8 cellular contexts compared by ENCODE assay signal in genomic region chr19:45477713-45478453, GRCh38. TPM values are rescaled to one million over a fixed set of nuclear protein-coding genes. Genes with fewer than 3 reads are reported as not detected.
DNase-seq lines count a peak whose midpoint lies in the region; ATAC-seq and TF ChIP-seq lines count a peak whose summit lies in the region.

No MANE protein-coding gene starts in this region.

- H3K36me3 ChIP-seq in ascending aorta, result no peaks in the 10 kb centered on the region
- peaks cover 0 to under 1% of the 10 kb centered on the region in 2 donors for H3K36me3 ChIP-seq in left lung
- H3K36me3 ChIP-seq in thoracic aorta, result no peaks in the 10 kb centered on the region

- DNase-seq in NCI-H1436 (lab: John Stamatoyannopoulos, UW) (peak; percentile 35), NCI-H1436 treated with DMSO at 0.1 percent for 48 hours (lab: John Stamatoyannopoulos, UW) (no peak), NB4 (ENCODE audit: low read depth) (peak; percentile 7), ascending aorta (ENCODE audit: low spot score in 2 of 2) (no peak), left lung (no peak), thoracic aorta (ENCODE audit: low spot score) (no peak), OCI-M1 (lab: John Stamatoyannopoulos, UW) (no peak)

- H3K27me3 ChIP-seq in ascending aorta, result no peaks in the 10 kb centered on the region
- H3K27me3 ChIP-seq in left lung, result peaks cover 0 to 40% of the 10 kb centered on the region in 2 donors
- H3K27me3 ChIP-seq in thoracic aorta (replicated peaks; ENCODE audit: insufficient read depth), result no peaks in the 10 kb centered on the region

- TF ChIP-seq POLR2A in NB4 (IDR thresholded peaks at IDR 0.05; ENCODE audit: extremely low read depth, insufficient read length), result no peak

- intact Hi-C loops in ascending aorta (cut with DNase I) (loop anchor here (1.0 kb wide), 2 partner anchors 35 to 50 kb away; no protein-coding TSS in a partner anchor), left lung (cut with DNase I) (loop anchor here in 1 of 2 donors (5.0 kb wide), 1 partner anchor 36 kb away; no protein-coding TSS in a partner anchor)

- peak overlapping the region; percentile 69 for H3K4me3 ChIP-seq in NB4 (ENCODE audit: low read depth, low read length)
- peak overlapping the region; percentile 47 to 53 for H3K4me3 ChIP-seq in ascending aorta
- H3K4me3 ChIP-seq in left lung, result peak overlapping the region in 1 of 2 donors; percentile 33
- H3K4me3 ChIP-seq in thoracic aorta, result peak overlapping the region; percentile 72

- peak overlapping the region; percentile 85 to 96 for H3K27ac ChIP-seq in ascending aorta
- H3K27ac ChIP-seq in left lung, result peak overlapping the region; percentile 94 to 96
- H3K27ac ChIP-seq in thoracic aorta, result peak overlapping the region; percentile 95 to 99

- ATAC-seq in left lung, result no peak
- ATAC-seq in thoracic aorta (ENCODE audit: insufficient number of reproducible peaks, low FRiP score, low read depth), result peak; percentile 17
- no peak for ATAC-seq in GM21723 (IDR thresholded peaks at IDR 0.05; ENCODE audit: unreplicated experiment)

- H3K9me3 ChIP-seq in ascending aorta (no peaks in the 10 kb centered on the region), left lung (no peaks in the 10 kb centered on the region), thoracic aorta (no peaks in the 10 kb centered on the region)

- no peak for TF ChIP-seq CTCF in NB4 (IDR thresholded peaks at IDR 0.05; ENCODE audit: low read depth, low read length)
- TF ChIP-seq CTCF in ascending aorta (IDR thresholded peaks at IDR 0.05), result no peak
- no peak for TF ChIP-seq CTCF in left lung (IDR thresholded peaks at IDR 0.05)
- TF ChIP-seq CTCF in thoracic aorta (IDR thresholded peaks at IDR 0.05), result no peak

- H3K4me1 ChIP-seq in ascending aorta (peaks cover 0 to 4% of the 10 kb centered on the region in 2 donors), left lung (peaks cover 0 to 19% of the 10 kb centered on the region in 2 donors), thoracic aorta (ENCODE audit: control insufficient read depth in 1 of 2, low read depth in 2 of 2) (peaks cover 0 to 9% of the 10 kb centered on the region in 2 donors)

RNA-seq across cellular contexts. Expression of gene FOSB, which starts 10.1 kb away (rescaled TPM):
- total RNA-seq in ascending aorta, result 511 TPM
- 10 to 100 TPM in 1 of 2 donors, 1 to 10 TPM in 1; 7.1 to 20.4 TPM for total RNA-seq in left lung
- 100 to 1,000 TPM; 126 to 587 TPM for total RNA-seq in thoracic aorta

RNA-seq across cellular contexts. Expression of gene RTN2, which starts 19.0 kb away (rescaled TPM):
- total RNA-seq in ascending aorta, result 37.1 TPM
- total RNA-seq in left lung, result 10 to 100 TPM in 1 of 2 donors, 1 to 10 TPM in 1; 9.4 to 16.7 TPM
- 10 to 100 TPM; 16.0 to 22.6 TPM for total RNA-seq in thoracic aorta

RNA-seq across cellular contexts. Expression of gene PPM1N, which starts 20.4 kb away (rescaled TPM):
- total RNA-seq in ascending aorta (2.2 TPM), left lung (1 to 10 TPM in 1 of 2 donors, under 1 TPM in 1; 0.47 to 2.1 TPM), thoracic aorta (1 to 10 TPM; 3.5 to 6.6 TPM)

RNA-seq across cellular contexts. Expression of gene VASP, which starts 29.4 kb away (rescaled TPM):
- total RNA-seq in ascending aorta (110 TPM), left lung (100 to 1,000 TPM; 109 to 220 TPM), thoracic aorta (100 to 1,000 TPM; 208 to 287 TPM)

RNA-seq across cellular contexts. Expression of gene ERCC1, which starts 54.2 kb away (rescaled TPM):
- total RNA-seq in ascending aorta (142 TPM), left lung (10 to 100 TPM; 56.1 to 57.8 TPM), thoracic aorta (100 to 1,000 TPM in 1 of 2 donors, 10 to 100 TPM in 1; 99.8 to 224 TPM)

Comparison
In these comparisons a context has a peak if more than half of its experiments do, and no peak if none do; other contexts are left out.
1. DNase-seq: peak in NCI-H1436 (single experiment) and NB4 (single experiment); none in NCI-H1436 treated with DMSO at 0.1 percent for 48 hours (single experiment), ascending aorta (0 of 2), left lung (0 of 2), thoracic aorta (single experiment) and OCI-M1 (single experiment).
2. RNA of gene FOSB, which starts 10.1 kb away (total RNA-seq): 126 to 587 TPM in thoracic aorta and 511 TPM in ascending aorta (single experiment); 7.1 to 20.4 TPM in left lung; every median in the first group is over 4 times any median in the second.
3. Peak in every context shown above with its lines, with median percentiles within 50 percentile points of each other: H3K27ac ChIP-seq.